ENCODE assay signal across 10 cellular contexts in the genomic region with DNA sequence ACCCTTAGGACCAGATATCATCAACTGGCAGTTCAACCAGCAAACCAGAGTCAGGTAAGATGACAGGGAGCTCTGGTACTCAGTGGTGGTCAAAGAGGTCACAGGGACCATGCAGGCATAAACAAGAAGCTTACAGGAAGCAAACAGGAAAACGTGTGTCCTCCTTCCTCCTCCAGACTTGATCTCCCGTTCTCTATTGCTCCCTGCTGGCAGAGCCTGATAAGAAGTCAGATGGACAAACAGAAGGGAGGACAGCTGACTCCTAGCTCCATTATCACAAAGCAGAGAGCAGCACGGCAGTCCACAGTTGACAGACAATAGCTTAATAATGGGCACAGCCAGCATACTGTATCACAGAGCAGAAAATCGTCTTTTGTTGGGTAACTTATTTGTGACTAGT.
DNase-seq lines count a peak whose midpoint lies in the region; ATAC-seq and TF ChIP-seq lines count a peak whose summit lies in the region.
"Had no signal": no experiment of that assay in that cellular context is flagged by ENCODE, and none has a peak within 500 bp of the region (broad histone marks: within the 10 kb centered on the region; RNA-seq: fewer than 3 reads in every experiment).

No MANE protein-coding gene starts in this region.

- peaks cover 34% of the 10 kb centered on the region for H3K36me3 Mint-ChIP-seq in activated T-helper 1 cell treated with anti-CD3 and anti-CD28 coated beads, Interleukin-12 subunit alpha, Interleukin-12 subunit beta, Interleukin-2, Interleukin-4 antibody, amounts not matched to agents 30 ng/mL and 10 ng/mL and 1 ng/mL, durations not matched to agents 14 hours and 24 hours and 36 hours (ENCODE audit: low read depth)

- dilution Hi-C loops in IMR-90 (cut with HindIII; ENCODE audit: low sequenced_read_pairs, unreplicated experiment), result no loop called here

- no TSS peak for BruUV-seq in IMR-90 (replicated peaks; lab: Mats Ljungman, UMichigan)

- H2BK20ac ChIP-seq in IMR-90 (ENCODE audit: low read depth, low read length), result no peak overlapping the region

- in situ Hi-C loops in IMR-90 (cut with MboI; ENCODE audit: low sequenced_read_pairs), result loop anchor here (10.0 kb wide), 1 partner anchor 218 kb away; no protein-coding TSS in a partner anchor
- in situ Hi-C loops in GM13977 (cut with MboI; ENCODE audit: low pct_unique_long_range_greater_than_20kb, low sequenced_read_pairs, unreplicated experiment), result no loop called here

- H3K18ac ChIP-seq in IMR-90 (ENCODE audit: low read depth, low read length), result no peak overlapping the region

- POLR2A ChIA-PET in AG04450 (lab: Yijun Ruan, JAX) (no interaction called here), IMR-90 (lab: Charles Lee; ENCODE audit: unreplicated experiment) (no interaction called here)

- no peaks in the 10 kb centered on the region for H3K9me3 ChIP-seq in AG04450 (ENCODE audit: control insufficient read depth, insufficient read depth, low read length)
- H3K9me3 ChIP-seq in IMR-90 (ENCODE audit: control insufficient read depth, insufficient read depth, low read length), result no peaks in the 10 kb centered on the region

- H3K4me2 ChIP-seq in IMR-90 (ENCODE audit: low read depth, low read length), result no peak overlapping the region

- CTCF ChIA-PET in AG04450 (lab: Charles Lee) (interaction anchor here (0.8 to 1.4 kb wide), 5 partner anchors 10 to 221 kb away, joined by 3 to 8 read pairs (median 3); no protein-coding TSS in a partner anchor), IMR-90 (lab: Yijun Ruan, JAX) (interaction anchor here (0.6 to 2.3 kb wide), 7 partner anchors 17 to 383 kb away, joined by 3 to 7 read pairs (median 4); no protein-coding TSS in a partner anchor)

- ATAC-seq in IMR-90 (ENCODE audit: low read depth), result no peak
- peak; percentile 80 for ATAC-seq in left colon
- ATAC-seq in GM18511 (IDR thresholded peaks at IDR 0.05; ENCODE audit: unreplicated experiment), result no peak
- ATAC-seq in HG03025 (IDR thresholded peaks at IDR 0.05; ENCODE audit: low FRiP score, unreplicated experiment), result no peak
- ATAC-seq: naive thymus-derived CD4-positive, alpha-beta T cell had no signal

- no peak overlapping the region for H3K23ac ChIP-seq in IMR-90 (ENCODE audit: low read depth, low read length)

- peak overlapping the region; percentile 44 for H2AFZ ChIP-seq in IMR-90 (replicated peaks; ENCODE audit: low read length, poor library complexity)

- no peak for DNase-seq in AG04450 (ENCODE audit: low read depth, low spot score)
- peak; percentile 37 for DNase-seq in IMR-90
- DNase-seq in left colon, result no peak
- no peak for DNase-seq in GM13977 (ENCODE audit: low spot score)
- no peak for DNase-seq in activated T-helper 1 cell treated with anti-CD3 and anti-CD28 coated beads, Interleukin-12 subunit alpha, Interleukin-12 subunit beta, Interleukin-2, Interleukin-4 antibody, amounts not matched to agents 30 ng/mL and 10 ng/mL and 1 ng/mL, durations not matched to agents 14 hours and 24 hours and 36 hours (ENCODE audit: low spot score)
- DNase-seq: effector CD4-positive, alpha-beta T cell; naive thymus-derived CD4-positive, alpha-beta T cell had no signal

- no peak overlapping the region for H2AK9ac ChIP-seq in IMR-90 (replicated peaks; ENCODE audit: low read depth, low read length, poor library complexity)

- H3K56ac ChIP-seq in IMR-90 (ENCODE audit: extremely low read depth, insufficient read depth, low read length), result no peak overlapping the region

- H3K27ac ChIP-seq in AG04450 (ENCODE audit: low read depth, low read length) (no peak overlapping the region), IMR-90 (ENCODE audit: insufficient read depth, low read length) (no peak overlapping the region), angular gyrus (ENCODE audit: low read depth, low read length) (peak overlapping the region; percentile 32)

- H3K4me3 ChIP-seq in AG04450 (ENCODE audit: low read depth, low read length) (no peak overlapping the region), IMR-90 (ENCODE audit: insufficient read depth, low read depth, low read length) (no peak overlapping the region)

- H3K79me1 ChIP-seq in IMR-90 (ENCODE audit: low read depth in 1 of 2, low read length in 2 of 2), result no peaks in the 10 kb centered on the region

- no peak overlapping the region for H2BK120ac ChIP-seq in IMR-90 (ENCODE audit: low read depth, low read length)

- no peak overlapping the region for H4K8ac ChIP-seq in IMR-90 (ENCODE audit: low read depth in 2 of 2, low read length in 2 of 2)

- no peak overlapping the region for H3K9ac ChIP-seq in IMR-90 (ENCODE audit: low read depth, low read length)

- H3K14ac ChIP-seq in IMR-90 (replicated peaks; ENCODE audit: low read depth, low read length), result no peak overlapping the region

- no peak overlapping the region for H4K91ac ChIP-seq in IMR-90 (ENCODE audit: insufficient read depth, low read depth, low read length)

- no peaks in the 10 kb centered on the region for H4K20me1 ChIP-seq in IMR-90 (ENCODE audit: insufficient read depth, low read length)

- H3K9me3 Mint-ChIP-seq in activated T-helper 1 cell treated with anti-CD3 and anti-CD28 coated beads, Interleukin-12 subunit alpha, Interleukin-12 subunit beta, Interleukin-2, Interleukin-4 antibody, amounts not matched to agents 30 ng/mL and 10 ng/mL and 1 ng/mL, durations not matched to agents 14 hours and 24 hours and 36 hours, result no peaks in the 10 kb centered on the region

- H2BK5ac ChIP-seq in IMR-90 (ENCODE audit: low read depth, low read length, poor library complexity, severe bottlenecking), result no peak overlapping the region

- peaks cover 5% of the 10 kb centered on the region for H3K4me1 ChIP-seq in IMR-90 (ENCODE audit: control insufficient read depth, insufficient read depth, low read length)

- H4K5ac ChIP-seq in IMR-90 (ENCODE audit: low read depth, low read length), result no peak overlapping the region

- peak; percentile 55 for TF ChIP-seq RAD21 in IMR-90 (IDR thresholded peaks at IDR 0.05; ENCODE audit: low read length)

- no peak for TF ChIP-seq POLR2A in IMR-90 (IDR thresholded peaks at IDR 0.05; ENCODE audit: low read depth, low read length)

- WGBS in IMR-90 (ENCODE audit: extremely low coverage in 2 of 2, insufficient read length in 1 of 2), 2 experiments, result 83% methylated on average over 1 of the region's 4 CpGs; no CpG with 5 or more reads in 1 of the 2 experiments

- peaks cover 59% of the 10 kb centered on the region for H3K4me1 Mint-ChIP-seq in activated T-helper 1 cell treated with anti-CD3 and anti-CD28 coated beads, Interleukin-12 subunit alpha, Interleukin-12 subunit beta, Interleukin-2, Interleukin-4 antibody, amounts not matched to agents 30 ng/mL and 10 ng/mL and 1 ng/mL, durations not matched to agents 14 hours and 24 hours and 36 hours (ENCODE audit: low read depth)

- no peaks in the 10 kb centered on the region for H3K36me3 ChIP-seq in IMR-90 (ENCODE audit: control insufficient read depth, insufficient read depth, low read length)

- no peak overlapping the region for H2AK5ac ChIP-seq in IMR-90 (ENCODE audit: low read depth, low read length)

- H3K9me1 ChIP-seq in IMR-90 (ENCODE audit: insufficient read depth, low read length), result no peaks in the 10 kb centered on the region

- H2BK15ac ChIP-seq in IMR-90 (ENCODE audit: low read depth, low read length), result no peak overlapping the region

- peak; percentile 51 for TF ChIP-seq CTCF in AG04450 (IDR thresholded peaks at IDR 0.05; ENCODE audit: low read depth, low read length)
- TF ChIP-seq CTCF in IMR-90 (conservative IDR thresholded peaks at IDR 0.05; ENCODE audit: low read depth, low read length), result peak; percentile 39
- TF ChIP-seq CTCF in GM13977 (IDR thresholded peaks at IDR 0.05; ENCODE audit: extremely low read depth, insufficient read depth, missing control alignments), result no peak

- no peak overlapping the region for H3K4me3 Mint-ChIP-seq in activated T-helper 1 cell treated with anti-CD3 and anti-CD28 coated beads, Interleukin-12 subunit alpha, Interleukin-12 subunit beta, Interleukin-2, Interleukin-4 antibody, amounts not matched to agents 30 ng/mL and 10 ng/mL and 1 ng/mL, durations not matched to agents 14 hours and 24 hours and 36 hours
- H3K4me3 Mint-ChIP-seq: naive thymus-derived CD4-positive, alpha-beta T cell had no signal

- intact Hi-C loops in IMR-90 (cut with micrococcal nuclease) (loop anchor here (1.0 kb wide), 2 partner anchors 133 to 222 kb away; no protein-coding TSS in a partner anchor), left colon (cut with DNase I, micrococcal nuclease) (no loop called here)
- intact Hi-C loops in activated T-helper 1 cell treated with anti-CD3 and anti-CD28 coated beads, Interleukin-12 subunit alpha, Interleukin-12 subunit beta, Interleukin-2, Interleukin-4 antibody, amounts not matched to agents 30 ng/mL and 10 ng/mL and 1 ng/mL, durations not matched to agents 14 hours and 24 hours and 36 hours (cut with micrococcal nuclease), result loop anchor here (10.0 kb wide), 1 partner anchor 218 kb away; no protein-coding TSS in a partner anchor

- no peaks in the 10 kb centered on the region for H3K27me3 Mint-ChIP-seq in activated T-helper 1 cell treated with anti-CD3 and anti-CD28 coated beads, Interleukin-12 subunit alpha, Interleukin-12 subunit beta, Interleukin-2, Interleukin-4 antibody, amounts not matched to agents 30 ng/mL and 10 ng/mL and 1 ng/mL, durations not matched to agents 14 hours and 24 hours and 36 hours (ENCODE audit: insufficient read depth)
- H3K27me3 Mint-ChIP-seq: naive thymus-derived CD4-positive, alpha-beta T cell had no signal

- H3K27ac Mint-ChIP-seq in activated T-helper 1 cell treated with anti-CD3 and anti-CD28 coated beads, Interleukin-12 subunit alpha, Interleukin-12 subunit beta, Interleukin-2, Interleukin-4 antibody, amounts not matched to agents 30 ng/mL and 10 ng/mL and 1 ng/mL, durations not matched to agents 14 hours and 24 hours and 36 hours, result no peak overlapping the region
- H3K27ac Mint-ChIP-seq: naive thymus-derived CD4-positive, alpha-beta T cell had no signal

- H3K4ac ChIP-seq in IMR-90 (ENCODE audit: low read depth, low read length), result no peak overlapping the region

- no peaks in the 10 kb centered on the region for H3K27me3 ChIP-seq in AG04450 (ENCODE audit: control insufficient read depth, insufficient read depth, low read length)
- no peaks in the 10 kb centered on the region for H3K27me3 ChIP-seq in IMR-90 (ENCODE audit: control insufficient read depth, insufficient read depth, low read length)

TF ChIP-seq in IMR-90, 13 proteins besides CTCF, POLR2A, EP300 and RAD21:
- no peak for TF ChIP-seq MXI1 (IDR thresholded peaks at IDR 0.05; ENCODE audit: borderline replicate concordance, low read depth, low read length)
- no peak for TF ChIP-seq CHD1 (IDR thresholded peaks at IDR 0.05; ENCODE audit: low read depth, low read length)
- TF ChIP-seq SMC3 (IDR thresholded peaks at IDR 0.05; ENCODE audit: low read depth, low read length), result peak; percentile 47; the same call in 1 of the 2 replicates
- TF ChIP-seq MAFK (IDR thresholded peaks at IDR 0.05; ENCODE audit: low read depth, low read length), result no peak

Comparison
In these comparisons a context has a peak if more than half of its experiments do, and no peak if none do; other contexts are left out.
1. intact Hi-C loops: an anchor here in IMR-90 (1.0 kb wide) and activated T-helper 1 cell treated with anti-CD3 and anti-CD28 coated beads, Interleukin-12 subunit alpha, Interleukin-12 subunit beta, Interleukin-2, Interleukin-4 antibody, amounts not matched to agents 30 ng/mL and 10 ng/mL and 1 ng/mL, durations not matched to agents 14 hours and 24 hours and 36 hours (10.0 kb wide); none called in left colon.